In the genomic region with DNA sequence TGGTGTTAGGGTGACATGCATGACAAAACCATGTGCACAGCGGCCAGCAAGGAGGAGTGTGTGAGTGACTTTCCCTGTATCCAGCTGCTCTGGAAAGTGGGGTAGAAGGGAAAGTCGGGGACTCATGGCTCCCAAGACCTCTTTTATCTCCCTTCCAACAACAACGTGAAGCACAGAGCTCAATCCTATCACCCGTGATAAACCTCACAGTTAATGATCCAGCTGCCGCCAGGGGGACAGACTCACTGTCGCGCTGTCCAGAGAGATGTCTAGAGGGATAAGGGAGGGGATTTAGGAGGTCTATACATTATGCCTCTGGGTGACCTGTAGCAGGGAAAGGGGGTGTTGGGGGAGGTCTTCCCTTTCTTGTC, we compare ENCODE assay signal across 13 cellular contexts.
DNase-seq lines count a peak whose midpoint lies in the region; ATAC-seq and TF ChIP-seq lines count a peak whose summit lies in the region.
"Had no signal": no experiment of that assay in that cellular context is flagged by ENCODE, and none has a peak within 500 bp of the region (broad histone marks: within the 10 kb centered on the region; RNA-seq: fewer than 3 reads in every experiment).

No MANE protein-coding gene starts in this region.

- H3K27ac Mint-ChIP-seq in activated T-cell treated with anti-CD3 and anti-CD28 coated beads, Interleukin-2, amount 50 U/mL, for 24 hours: peak overlapping the region; percentile 92
- H3K27ac Mint-ChIP-seq in stimulated activated naive B cell treated with anti-CD40 and anti-IgM and Interleukin-4, amounts not matched to agents 10 μg/mL and 1 μg/mL and 100 μg/mL, for 72 hours: peak overlapping the region; percentile 57

- ATAC-seq in SK-N-SH treated with all-trans-retinoic acid at 6 μM for 48 hours (peak; percentile 57), mucosa of descending colon (no peak), HG03095 (IDR thresholded peaks at IDR 0.05; ENCODE audit: unreplicated experiment) (no peak)
- no peak for ATAC-seq in stimulated activated naive B cell treated with anti-CD40 and anti-IgM and Interleukin-4, amounts not matched to agents 10 μg/mL and 1 μg/mL and 100 μg/mL, for 72 hours (replicated peaks)

- intact Hi-C loops in mucosa of descending colon (cut with DNase I, micrococcal nuclease): no loop called here

- no peaks in the 10 kb centered on the region for H3K9me3 Mint-ChIP-seq in activated T-cell treated with anti-CD3 and anti-CD28 coated beads, Interleukin-2, amount 50 U/mL, for 24 hours
- H3K9me3 Mint-ChIP-seq in stimulated activated naive B cell treated with anti-CD40 and anti-IgM and Interleukin-4, amounts not matched to agents 10 μg/mL and 1 μg/mL and 100 μg/mL, for 72 hours: no peaks in the 10 kb centered on the region

- no peaks in the 10 kb centered on the region for H3K9me3 ChIP-seq in mucosa of descending colon
- H3K9me3 ChIP-seq: SJSA1 had no signal

- peaks cover 44% of the 10 kb centered on the region for H3K4me1 Mint-ChIP-seq in activated T-cell treated with anti-CD3 and anti-CD28 coated beads, Interleukin-2, amount 50 U/mL, for 24 hours (ENCODE audit: low read depth)
- peaks cover 31 to 37% of the 10 kb centered on the region in 2 donors for H3K4me1 Mint-ChIP-seq in stimulated activated naive B cell treated with anti-CD40 and anti-IgM and Interleukin-4, amounts not matched to agents 10 μg/mL and 1 μg/mL and 100 μg/mL, for 72 hours

- peak; percentile 39 for TF ChIP-seq CTCF in fibroblast of pulmonary artery (IDR thresholded peaks at IDR 0.05; ENCODE audit: low read length, missing control alignments)
- no peak for TF ChIP-seq CTCF in mucosa of descending colon (IDR thresholded peaks at IDR 0.05)

- no peak for DNase-seq in activated T-cell treated with anti-CD3 and anti-CD28 coated beads, Interleukin-2, amount 50 U/mL, for 24 hours
- DNase-seq in activated T-cell treated with anti-CD3 and anti-CD28 coated beads, Interleukin-2, amount 50 U/mL, for 1 hour: no peak
- DNase-seq in fibroblast of pulmonary artery (ENCODE audit: low read depth): no peak
- no peak for DNase-seq in stimulated activated naive B cell treated with anti-CD40 and anti-IgM and Interleukin-4, amounts not matched to agents 10 μg/mL and 1 μg/mL and 100 μg/mL, for 72 hours
- DNase-seq in mucosa of descending colon: no peak
- no peak for DNase-seq in mesenteric fat pad (ENCODE audit: low spot score)
- DNase-seq: activated CD4-positive, alpha-beta T cell treated with anti-CD3 and anti-CD28 coated beads, Interleukin-2, amount 50 U/mL, for 1 hour; amygdala; NCI-H526 treated with DMSO at 0.1 percent for 48 hours had no signal

- H3K36me3 ChIP-seq in mucosa of descending colon (ENCODE audit: low read depth): no peaks in the 10 kb centered on the region
- H3K36me3 ChIP-seq: SJSA1 had no signal

- no peaks in the 10 kb centered on the region for H3K36me3 Mint-ChIP-seq in activated T-cell treated with anti-CD3 and anti-CD28 coated beads, Interleukin-2, amount 50 U/mL, for 24 hours (ENCODE audit: low read depth)
- H3K36me3 Mint-ChIP-seq in stimulated activated naive B cell treated with anti-CD40 and anti-IgM and Interleukin-4, amounts not matched to agents 10 μg/mL and 1 μg/mL and 100 μg/mL, for 72 hours: peaks cover 0 to 3% of the 10 kb centered on the region in 2 donors

- H3K4me3 ChIP-seq in fibroblast of pulmonary artery (replicated peaks; ENCODE audit: low read depth, low read length): no peak overlapping the region
- H3K4me3 ChIP-seq in mucosa of descending colon: no peak overlapping the region
- H3K4me3 ChIP-seq: lung, SJSA1 had no signal

- no peaks in the 10 kb centered on the region for H3K27me3 Mint-ChIP-seq in activated T-cell treated with anti-CD3 and anti-CD28 coated beads, Interleukin-2, amount 50 U/mL, for 24 hours
- H3K27me3 Mint-ChIP-seq in stimulated activated naive B cell treated with anti-CD40 and anti-IgM and Interleukin-4, amounts not matched to agents 10 μg/mL and 1 μg/mL and 100 μg/mL, for 72 hours: peaks cover 2 to 4% of the 10 kb centered on the region in 2 donors

- peaks cover 7% of the 10 kb centered on the region for H3K4me1 ChIP-seq in mucosa of descending colon (ENCODE audit: low read depth)

- H3K4me3 Mint-ChIP-seq in activated T-cell treated with anti-CD3 and anti-CD28 coated beads, Interleukin-2, amount 50 U/mL, for 24 hours: no peak overlapping the region
- H3K4me3 Mint-ChIP-seq in stimulated activated naive B cell treated with anti-CD40 and anti-IgM and Interleukin-4, amounts not matched to agents 10 μg/mL and 1 μg/mL and 100 μg/mL, for 72 hours: no peak overlapping the region

TF ChIP-seq in SK-N-SH treated with all-trans-retinoic acid at 6 μM for 48 hours, 23 proteins besides CTCF, POLR2A, EP300 and RAD21:
- TF ChIP-seq, protein P1, sequence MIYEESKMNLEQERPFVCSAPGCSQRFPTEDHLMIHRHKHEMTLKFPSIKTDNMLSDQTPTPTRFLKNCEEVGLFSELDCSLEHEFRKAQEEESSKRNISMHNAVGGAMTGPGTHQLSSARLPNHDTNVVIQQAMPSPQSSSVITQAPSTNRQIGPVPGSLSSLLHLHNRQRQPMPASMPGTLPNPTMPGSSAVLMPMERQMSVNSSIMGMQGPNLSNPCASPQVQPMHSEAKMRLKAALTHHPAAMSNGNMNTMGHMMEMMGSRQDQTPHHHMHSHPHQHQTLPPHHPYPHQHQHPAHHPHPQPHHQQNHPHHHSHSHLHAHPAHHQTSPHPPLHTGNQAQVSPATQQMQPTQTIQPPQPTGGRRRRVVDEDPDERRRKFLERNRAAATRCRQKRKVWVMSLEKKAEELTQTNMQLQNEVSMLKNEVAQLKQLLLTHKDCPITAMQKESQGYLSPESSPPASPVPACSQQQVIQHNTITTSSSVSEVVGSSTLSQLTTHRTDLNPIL (CRISPR knock-in tag; IDR thresholded peaks at IDR 0.05; ENCODE audit: low read depth): no peak
- TF ChIP-seq ZNF70 (CRISPR knock-in tag; IDR thresholded peaks at IDR 0.05): no peak
- no peak for TF ChIP-seq SNAI2 (CRISPR knock-in tag; IDR thresholded peaks at IDR 0.05)
- no peak for TF ChIP-seq ESRRG (CRISPR knock-in tag; IDR thresholded peaks at IDR 0.05)
- TF ChIP-seq CSDC2 (CRISPR knock-in tag; IDR thresholded peaks at IDR 0.05): no peak
- TF ChIP-seq ZFP3 (CRISPR knock-in tag; IDR thresholded peaks at IDR 0.05): no peak
- TF ChIP-seq ZNF565 (CRISPR knock-in tag; conservative IDR thresholded peaks at IDR 0.05; ENCODE audit: low read depth): no peak
- TF ChIP-seq, protein P2, sequence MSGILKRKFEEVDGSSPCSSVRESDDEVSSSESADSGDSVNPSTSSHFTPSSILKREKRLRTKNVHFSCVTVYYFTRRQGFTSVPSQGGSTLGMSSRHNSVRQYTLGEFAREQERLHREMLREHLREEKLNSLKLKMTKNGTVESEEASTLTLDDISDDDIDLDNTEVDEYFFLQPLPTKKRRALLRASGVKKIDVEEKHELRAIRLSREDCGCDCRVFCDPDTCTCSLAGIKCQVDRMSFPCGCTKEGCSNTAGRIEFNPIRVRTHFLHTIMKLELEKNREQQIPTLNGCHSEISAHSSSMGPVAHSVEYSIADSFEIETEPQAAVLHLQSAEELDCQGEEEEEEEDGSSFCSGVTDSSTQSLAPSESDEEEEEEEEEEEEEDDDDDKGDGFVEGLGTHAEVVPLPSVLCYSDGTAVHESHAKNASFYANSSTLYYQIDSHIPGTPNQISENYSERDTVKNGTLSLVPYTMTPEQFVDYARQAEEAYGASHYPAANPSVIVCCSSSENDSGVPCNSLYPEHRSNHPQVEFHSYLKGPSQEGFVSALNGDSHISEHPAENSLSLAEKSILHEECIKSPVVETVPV (CRISPR knock-in tag; IDR thresholded peaks at IDR 0.05): no peak
- TF ChIP-seq, protein P3, sequence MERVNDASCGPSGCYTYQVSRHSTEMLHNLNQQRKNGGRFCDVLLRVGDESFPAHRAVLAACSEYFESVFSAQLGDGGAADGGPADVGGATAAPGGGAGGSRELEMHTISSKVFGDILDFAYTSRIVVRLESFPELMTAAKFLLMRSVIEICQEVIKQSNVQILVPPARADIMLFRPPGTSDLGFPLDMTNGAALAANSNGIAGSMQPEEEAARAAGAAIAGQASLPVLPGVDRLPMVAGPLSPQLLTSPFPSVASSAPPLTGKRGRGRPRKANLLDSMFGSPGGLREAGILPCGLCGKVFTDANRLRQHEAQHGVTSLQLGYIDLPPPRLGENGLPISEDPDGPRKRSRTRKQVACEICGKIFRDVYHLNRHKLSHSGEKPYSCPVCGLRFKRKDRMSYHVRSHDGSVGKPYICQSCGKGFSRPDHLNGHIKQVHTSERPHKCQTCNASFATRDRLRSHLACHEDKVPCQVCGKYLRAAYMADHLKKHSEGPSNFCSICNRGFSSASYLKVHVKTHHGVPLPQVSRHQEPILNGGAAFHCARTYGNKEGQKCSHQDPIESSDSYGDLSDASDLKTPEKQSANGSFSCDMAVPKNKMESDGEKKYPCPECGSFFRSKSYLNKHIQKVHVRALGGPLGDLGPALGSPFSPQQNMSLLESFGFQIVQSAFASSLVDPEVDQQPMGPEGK (CRISPR knock-in tag; IDR thresholded peaks at IDR 0.05; ENCODE audit: borderline replicate concordance): no peak
- TF ChIP-seq ARNTL (CRISPR knock-in tag; IDR thresholded peaks at IDR 0.05; ENCODE audit: borderline replicate concordance, low read depth): no peak
- no peak for TF ChIP-seq ZFP30 (CRISPR knock-in tag; IDR thresholded peaks at IDR 0.05)
- no peak for TF ChIP-seq OSR1 (CRISPR knock-in tag; IDR thresholded peaks at IDR 0.05)
- no peak for TF ChIP-seq BACH2 (CRISPR knock-in tag; IDR thresholded peaks at IDR 0.05; ENCODE audit: borderline replicate concordance)
- TF ChIP-seq ZNF8 (CRISPR knock-in tag; IDR thresholded peaks at IDR 0.05): no peak
